In genomic region chr10:22750131-22750530, GRCh38 we compare ENCODE assay signal across 33 cellular contexts.
"Had no signal": no experiment of that assay in that cellular context is flagged by ENCODE, and none has a peak within 500 bp of the region (broad histone marks: within the 10 kb centered on the region; RNA-seq: fewer than 3 reads in every experiment).

No MANE protein-coding gene starts in this region.

- DNase-seq: activated B cell treated with CpG ODN at 0.5 μM for 24 hours; activated CD4-positive, alpha-beta memory T cell treated with anti-CD3 and anti-CD28 coated beads for 36 hours; activated CD4-positive, alpha-beta T cell treated with anti-CD3 and anti-CD28 coated beads for 4 hours; activated CD4-positive, alpha-beta T cell treated with anti-CD3 and anti-CD28 coated beads, Interleukin-2, amount 50 U/mL, for 1 hour; activated CD4-positive, CD25-positive, alpha-beta regulatory T cell treated with anti-CD3 and anti-CD28 coated beads, Interleukin-2, amount 50 U/mL, for 72 hours; activated CD8-positive, alpha-beta memory T cell treated with anti-CD3 and anti-CD28 coated beads for 24 hours; activated CD8-positive, alpha-beta memory T cell treated with anti-CD3 and anti-CD28 coated beads, Interleukin-2, amount 10 ng/mL, durations not matched to agents 7 days and 5 days; activated CD8-positive, alpha-beta memory T cell treated with anti-CD3 and anti-CD28 coated beads, Interleukin-2, amount 50 U/mL, for 48 hours; activated effector memory CD4-positive, alpha-beta T cell treated with anti-CD3 and anti-CD28 coated beads, Interleukin-2, amount 50 U/mL, for 16 hours; activated naive CD4-positive, alpha-beta T cell; activated naive CD4-positive, alpha-beta T cell treated with anti-CD3 and anti-CD28 coated beads, Interleukin-2, amount 50 U/mL, for 16 hours; activated naive CD8-positive, alpha-beta T cell treated with anti-CD3 and anti-CD28 coated beads for 36 hours; activated T-cell treated with anti-CD3 and anti-CD28 coated beads, Interleukin-2, amount 50 U/mL, for 72 hours; amniotic stem cell; aorta; brain microvascular endothelial cell; MG63; NCI-H1048; NCI-H1105 treated with DMSO at 0.1 percent for 48 hours; NCI-H1436; NCI-H1694; NCI-H1930; NCI-H2081 treated with DMSO at 0.1 percent for 48 hours; NCI-H345; NCI-H524 treated with DMSO at 0.1 percent for 48 hours; SHP77; SW 1271; T-helper 1 cell; T-helper 2 cell; T-helper 9 cell had no signal

- ATAC-seq: activated CD8-positive, alpha-beta memory T cell treated with anti-CD3 and anti-CD28 coated beads, Interleukin-2, amount 10 ng/mL, durations not matched to agents 7 days and 5 days; activated T-cell treated with anti-CD3 and anti-CD28 coated beads, Interleukin-2, amount 50 U/mL, for 72 hours; activated T-helper 17 cell treated with anti-CD3 and anti-CD28 coated beads, Interleukin-2, amount 50 U/mL, for 72 hours; K562; Panc1 had no signal
